ENCODE assay signal across 18 cellular contexts in genomic region chr7:125599387-125599786, GRCh38.
"Had no signal": no experiment of that assay in that cellular context is flagged by ENCODE, and none has a peak within 500 bp of the region (broad histone marks: within the 10 kb centered on the region; RNA-seq: fewer than 3 reads in every experiment).

No MANE protein-coding gene starts in this region.

- H3K9me3 ChIP-seq: adrenal gland, prostate gland, right lobe of liver, tibial nerve had no signal

- H3K36me3 ChIP-seq: adrenal gland, prostate gland, right lobe of liver, tibial nerve had no signal

- H3K4me1 ChIP-seq: adrenal gland, prostate gland, right lobe of liver, tibial nerve had no signal

- ATAC-seq: esophagus mucosa; left colon; natural killer cell treated with Interleukin-12 subunit alpha and Interleukin-12 subunit beta and Interleukin-15 and Interleukin-18, amount 100 ng/mL, for 72 hours; right lobe of liver; stimulated activated naive B cell treated with anti-CD40 and anti-IgM and Interleukin-4, amounts not matched to agents 10 μg/mL and 1 μg/mL and 100 μg/mL, for 72 hours had no signal

- H3K4me3 ChIP-seq: adrenal gland, dorsolateral prefrontal cortex, lung, prostate gland, right lobe of liver, tibial nerve had no signal

- DNase-seq: activated CD4-positive, alpha-beta T cell treated with anti-CD3 and anti-CD28 coated beads, Interleukin-2, amount 50 U/mL, for 4 hours; activated CD4-positive, CD25-positive, alpha-beta regulatory T cell treated with anti-CD3 and anti-CD28 coated beads, Interleukin-2, amount 50 U/mL, for 72 hours; activated naive CD4-positive, alpha-beta T cell treated with anti-CD3 and anti-CD28 coated beads, Interleukin-2, amount 50 U/mL, for 16 hours; activated T-cell treated with anti-CD3 and anti-CD28 coated beads, Interleukin-2, amount 50 U/mL, for 1 hour; adrenal gland; dorsolateral prefrontal cortex; hypothalamus; immature natural killer cell; left colon; right lobe of liver; stimulated activated CD4-positive, alpha-beta T cell treated with anti-CD3 and anti-CD28 coated beads, Interleukin-1b, Interleukin-23, amount 100 ng/mL, for 48 hours; stimulated activated naive B cell treated with anti-CD40 and anti-IgM and Interleukin-4, amounts not matched to agents 10 μg/mL and 1 μg/mL and 100 μg/mL, for 72 hours; T-helper 2 cell had no signal

- H3K27me3 ChIP-seq: adrenal gland, dorsolateral prefrontal cortex, right lobe of liver, tibial nerve had no signal

- H3K27ac ChIP-seq: adrenal gland, dorsolateral prefrontal cortex, prostate gland, right lobe of liver, tibial nerve had no signal
